In genomic region chrX:85244411-85245210, GRCh38 we compare ENCODE assay signal across 8 cellular contexts. TPM values are rescaled to one million over a fixed set of nuclear protein-coding genes. Genes with fewer than 3 reads are reported as not detected.
DNase-seq lines count a peak whose midpoint lies in the region; ATAC-seq and TF ChIP-seq lines count a peak whose summit lies in the region.

No MANE protein-coding gene starts in this region.

- peak overlapping the region; percentile 81 for H3K4me3 Mint-ChIP-seq in activated T-cell treated with anti-CD3 and anti-CD28 coated beads, Interleukin-2, amount 50 U/mL, for 24 hours

- H3K4me1 ChIP-seq in ovary (ENCODE audit: insufficient read depth), result no peaks in the 10 kb centered on the region

- DNase-seq in DMS114 treated with DMSO at 0.1 percent for 48 hours (lab: John Stamatoyannopoulos, UW; ENCODE audit: unreplicated experiment) (peak; percentile 35), M059J (ENCODE audit: low read depth) (peak; percentile 11), globus pallidus (ENCODE audit: low spot score) (peak; percentile 11), ovary (peak in 4 of 5 donors; percentile 10 to 27 (median 16)), mesenteric fat pad (ENCODE audit: low spot score) (no peak)
- DNase-seq in activated T-cell treated with anti-CD3 and anti-CD28 coated beads, Interleukin-2, amount 50 U/mL, for 24 hours, result peak; percentile 31

- peaks cover 3% of the 10 kb centered on the region for H3K36me3 Mint-ChIP-seq in activated T-cell treated with anti-CD3 and anti-CD28 coated beads, Interleukin-2, amount 50 U/mL, for 24 hours (ENCODE audit: low read depth)

- no peak for TF ChIP-seq CTCF in ovary (IDR thresholded peaks at IDR 0.05)

- peak; percentile 46 for ATAC-seq in GM21367 (IDR thresholded peaks at IDR 0.05; ENCODE audit: unreplicated experiment)
- no peak for ATAC-seq in GM18873 (IDR thresholded peaks at IDR 0.05; ENCODE audit: low FRiP score, unreplicated experiment)

- H3K4me1 Mint-ChIP-seq in activated T-cell treated with anti-CD3 and anti-CD28 coated beads, Interleukin-2, amount 50 U/mL, for 24 hours (ENCODE audit: low read depth), result peaks cover 13% of the 10 kb centered on the region

- H3K27ac Mint-ChIP-seq in activated T-cell treated with anti-CD3 and anti-CD28 coated beads, Interleukin-2, amount 50 U/mL, for 24 hours, result peak overlapping the region; percentile 63

- 28 to 38% (median 32%) methylated on average over 41 to 42 of the region's 42 CpGs for WGBS in ovary, 3 donors

- H3K36me3 ChIP-seq in ovary, result no peaks in the 10 kb centered on the region

- no peaks in the 10 kb centered on the region for H3K9me3 Mint-ChIP-seq in activated T-cell treated with anti-CD3 and anti-CD28 coated beads, Interleukin-2, amount 50 U/mL, for 24 hours

- H3K4me3 ChIP-seq in ovary, result peak overlapping the region; percentile 53

- H3K9me3 ChIP-seq in ovary, result no peaks in the 10 kb centered on the region

- TF ChIP-seq POLR2A in ovary (IDR thresholded peaks at IDR 0.05), result no peak

- peaks cover 50% of the 10 kb centered on the region for H3K27me3 Mint-ChIP-seq in activated T-cell treated with anti-CD3 and anti-CD28 coated beads, Interleukin-2, amount 50 U/mL, for 24 hours

- H3K27me3 ChIP-seq in ovary, result no peaks in the 10 kb centered on the region

- no peak for TF ChIP-seq EP300 in ovary (IDR thresholded peaks at IDR 0.05)

- intact Hi-C loops in ovary (cut with DNase I), result no loop called here

- H3K27ac ChIP-seq in ovary, result peak overlapping the region in 1 of 2 donors; percentile 29

RNA-seq across cellular contexts. Expression of gene ZNF711, which starts 0.8 kb away (rescaled TPM):
- total RNA-seq in M059J (2014; rRNA removed; shearing (Covaris generic)), result 1.4 and 1.6 TPM in 2 replicates
- total RNA-seq in ovary, result 1 to 10 TPM; 5.3 to 8.8 (median 6.2) TPM
- polyA plus RNA-seq in ovary, result 1 to 10 TPM; 6.1 to 7.8 TPM
- total RNA-seq in mesenteric fat pad, result 0.84 TPM

RNA-seq across cellular contexts. Expression of gene SATL1, which starts 1.0 kb away (rescaled TPM):
- total RNA-seq in M059J (2014; rRNA removed; shearing (Covaris generic)), result not detected in 2 replicates
- total RNA-seq in ovary (under 1 TPM in 1 of 7 donors, not detected in 6; 0.10 TPM), mesenteric fat pad (not detected)
- under 1 TPM in 1 of 2 donors, not detected in 1; 0.02 TPM for polyA plus RNA-seq in ovary
